20 cellular contexts compared by ENCODE assay signal in genomic region chr12:44717612-44718011, GRCh38.
DNase-seq lines count a peak whose midpoint lies in the region; ATAC-seq and TF ChIP-seq lines count a peak whose summit lies in the region.
"Had no signal": no experiment of that assay in that cellular context is flagged by ENCODE, and none has a peak within 500 bp of the region (broad histone marks: within the 10 kb centered on the region; RNA-seq: fewer than 3 reads in every experiment).

No MANE protein-coding gene starts in this region.

- peak overlapping the region; percentile 53 for H3K27ac ChIP-seq in neural progenitor cell

- no peak overlapping the region for H3K4me3 Mint-ChIP-seq in activated naive CD8-positive, alpha-beta T cell
- no peak overlapping the region for H3K4me3 Mint-ChIP-seq in activated naive CD8-positive, alpha-beta T cell treated with anti-CD3 and anti-CD28 coated beads, Interleukin-2, amount 50 U/mL, for 24 hours
- no peak overlapping the region for H3K4me3 Mint-ChIP-seq in neural progenitor cell
- H3K4me3 Mint-ChIP-seq in activated T-cell treated with anti-CD3 and anti-CD28 coated beads, Interleukin-2, amount 50 U/mL, for 4 hours, result no peak overlapping the region
- no peak overlapping the region for H3K4me3 Mint-ChIP-seq in activated CD4-positive, alpha-beta T cell treated with anti-CD3 and anti-CD28 coated beads, Interleukin-2, amount 10 ng/mL, durations not matched to agents 24 days and 14 days
- H3K4me3 Mint-ChIP-seq: CD4-positive, CD25-positive, alpha-beta regulatory T cell; IgD-negative memory B cell had no signal

- no peaks in the 10 kb centered on the region for H4K20me1 ChIP-seq in neural progenitor cell (ENCODE audit: low read depth)

- no peaks in the 10 kb centered on the region for H3K9me3 ChIP-seq in neural progenitor cell (ENCODE audit: low read depth)

- H3F3A ChIP-seq in neural progenitor cell (ENCODE audit: low read depth), result no peaks in the 10 kb centered on the region

- no peak overlapping the region for H2AFZ ChIP-seq in neural progenitor cell (replicated peaks)

- peaks cover 66% of the 10 kb centered on the region for H3K4me1 Mint-ChIP-seq in activated naive CD8-positive, alpha-beta T cell (ENCODE audit: low read depth)
- peaks cover 43% of the 10 kb centered on the region for H3K4me1 Mint-ChIP-seq in activated naive CD8-positive, alpha-beta T cell treated with anti-CD3 and anti-CD28 coated beads, Interleukin-2, amount 50 U/mL, for 24 hours
- peaks cover 29% of the 10 kb centered on the region for H3K4me1 Mint-ChIP-seq in neural progenitor cell
- H3K4me1 Mint-ChIP-seq in activated T-cell treated with anti-CD3 and anti-CD28 coated beads, Interleukin-2, amount 50 U/mL, for 4 hours (ENCODE audit: low read depth), result peaks cover 29% of the 10 kb centered on the region
- no peaks in the 10 kb centered on the region for H3K4me1 Mint-ChIP-seq in activated CD4-positive, alpha-beta T cell treated with anti-CD3 and anti-CD28 coated beads, Interleukin-2, amount 10 ng/mL, durations not matched to agents 24 days and 14 days
- H3K4me1 Mint-ChIP-seq: CD4-positive, CD25-positive, alpha-beta regulatory T cell had no signal

- TF ChIP-seq CTCF in neural progenitor cell (IDR thresholded peaks at IDR 0.05), result no peak

- peak overlapping the region; percentile 4 for H3K27ac Mint-ChIP-seq in activated naive CD8-positive, alpha-beta T cell
- no peak overlapping the region for H3K27ac Mint-ChIP-seq in activated naive CD8-positive, alpha-beta T cell treated with anti-CD3 and anti-CD28 coated beads, Interleukin-2, amount 50 U/mL, for 24 hours
- peak overlapping the region; percentile 43 for H3K27ac Mint-ChIP-seq in neural progenitor cell
- H3K27ac Mint-ChIP-seq in activated CD4-positive, alpha-beta T cell treated with anti-CD3 and anti-CD28 coated beads, Interleukin-2, amount 10 ng/mL, durations not matched to agents 24 days and 14 days, result no peak overlapping the region
- H3K27ac Mint-ChIP-seq: CD4-positive, CD25-positive, alpha-beta regulatory T cell; IgD-negative memory B cell had no signal

- no peaks in the 10 kb centered on the region for H3K9me3 Mint-ChIP-seq in activated naive CD8-positive, alpha-beta T cell (ENCODE audit: low read depth)
- H3K9me3 Mint-ChIP-seq in activated naive CD8-positive, alpha-beta T cell treated with anti-CD3 and anti-CD28 coated beads, Interleukin-2, amount 50 U/mL, for 24 hours, result no peaks in the 10 kb centered on the region
- no peaks in the 10 kb centered on the region for H3K9me3 Mint-ChIP-seq in neural progenitor cell
- H3K9me3 Mint-ChIP-seq in activated T-cell treated with anti-CD3 and anti-CD28 coated beads, Interleukin-2, amount 50 U/mL, for 4 hours, result no peaks in the 10 kb centered on the region
- H3K9me3 Mint-ChIP-seq in activated CD4-positive, alpha-beta T cell treated with anti-CD3 and anti-CD28 coated beads, Interleukin-2, amount 10 ng/mL, durations not matched to agents 24 days and 14 days, result no peaks in the 10 kb centered on the region

- H3K4me2 ChIP-seq in neural progenitor cell, result peak overlapping the region; percentile 25

- H3K4me3 ChIP-seq in neural progenitor cell, result no peak overlapping the region
- H3K4me3 ChIP-seq: GM12878 had no signal

- no peaks in the 10 kb centered on the region for H3K79me2 ChIP-seq in neural progenitor cell (ENCODE audit: low read depth)

- ATAC-seq in activated naive CD8-positive, alpha-beta T cell treated with anti-CD3 and anti-CD28 coated beads, Interleukin-2, amount 50 U/mL, for 24 hours, result no peak
- no peak for ATAC-seq in activated T-cell treated with anti-CD3 and anti-CD28 coated beads, Interleukin-2, amount 50 U/mL, for 4 hours
- ATAC-seq in HG02852 (IDR thresholded peaks at IDR 0.05; ENCODE audit: unreplicated experiment), result no peak
- ATAC-seq: GM12878, PC-3 had no signal

- H3K36me3 ChIP-seq in neural progenitor cell, result no peaks in the 10 kb centered on the region

- H3K9ac ChIP-seq in neural progenitor cell, result no peak overlapping the region

- peaks cover 6% of the 10 kb centered on the region for H3K36me3 Mint-ChIP-seq in activated naive CD8-positive, alpha-beta T cell
- peaks cover 5% of the 10 kb centered on the region for H3K36me3 Mint-ChIP-seq in activated naive CD8-positive, alpha-beta T cell treated with anti-CD3 and anti-CD28 coated beads, Interleukin-2, amount 50 U/mL, for 24 hours (ENCODE audit: low read depth)
- H3K36me3 Mint-ChIP-seq in neural progenitor cell, result peaks cover 9% of the 10 kb centered on the region
- H3K36me3 Mint-ChIP-seq in activated T-cell treated with anti-CD3 and anti-CD28 coated beads, Interleukin-2, amount 50 U/mL, for 4 hours (ENCODE audit: insufficient read depth), result peaks cover 4% of the 10 kb centered on the region
- H3K36me3 Mint-ChIP-seq in activated CD4-positive, alpha-beta T cell treated with anti-CD3 and anti-CD28 coated beads, Interleukin-2, amount 10 ng/mL, durations not matched to agents 24 days and 14 days (ENCODE audit: low read depth), result no peaks in the 10 kb centered on the region
- H3K36me3 Mint-ChIP-seq: CD4-positive, CD25-positive, alpha-beta regulatory T cell had no signal

- intact Hi-C loops in activated CD4-positive, alpha-beta T cell treated with anti-CD3 and anti-CD28 coated beads, Interleukin-2, amount 10 ng/mL, durations not matched to agents 24 days and 14 days (cut with micrococcal nuclease), result no loop called here

- H3K4me1 ChIP-seq in neural progenitor cell, result peaks cover 22% of the 10 kb centered on the region

- H3K27me3 ChIP-seq in neural progenitor cell, result no peaks in the 10 kb centered on the region

- H3K27me3 Mint-ChIP-seq in activated naive CD8-positive, alpha-beta T cell, result no peaks in the 10 kb centered on the region
- no peaks in the 10 kb centered on the region for H3K27me3 Mint-ChIP-seq in activated naive CD8-positive, alpha-beta T cell treated with anti-CD3 and anti-CD28 coated beads, Interleukin-2, amount 50 U/mL, for 24 hours
- no peaks in the 10 kb centered on the region for H3K27me3 Mint-ChIP-seq in neural progenitor cell (ENCODE audit: insufficient read depth, low read depth)
- H3K27me3 Mint-ChIP-seq in activated T-cell treated with anti-CD3 and anti-CD28 coated beads, Interleukin-2, amount 50 U/mL, for 4 hours (ENCODE audit: low read depth), result no peaks in the 10 kb centered on the region
- H3K27me3 Mint-ChIP-seq in activated CD4-positive, alpha-beta T cell treated with anti-CD3 and anti-CD28 coated beads, Interleukin-2, amount 10 ng/mL, durations not matched to agents 24 days and 14 days, result no peaks in the 10 kb centered on the region
- H3K27me3 Mint-ChIP-seq: CD4-positive, CD25-positive, alpha-beta regulatory T cell; IgD-negative memory B cell had no signal

- DNase-seq in activated naive CD8-positive, alpha-beta T cell treated with anti-CD3 and anti-CD28 coated beads, Interleukin-2, amount 50 U/mL, for 24 hours, result no peak
- peak; percentile 18 for DNase-seq in NCI-H446 treated with DMSO at 0.1 percent for 48 hours (lab: John Stamatoyannopoulos, UW)
- DNase-seq in cerebellum (ENCODE audit: low spot score), result peak; percentile 12
- DNase-seq in neural progenitor cell (ENCODE audit: low spot score), result peak; percentile 1
- no peak for DNase-seq in activated T-cell treated with anti-CD3 and anti-CD28 coated beads, Interleukin-2, amount 50 U/mL, for 4 hours
- no peak for DNase-seq in activated CD4-positive, alpha-beta T cell treated with anti-CD3 and anti-CD28 coated beads, Interleukin-2, amount 10 ng/mL, durations not matched to agents 24 days and 14 days
- DNase-seq: CD4-positive, CD25-positive, alpha-beta regulatory T cell; COR-L47; DMS79; HCEC 1CT; MV-4-11; NCI-H1417 treated with DMSO at 0.1 percent for 48 hours; NCI-H226; PC-3; Right ventricle myocardium superior; SW 1271 had no signal

Comparison
In these comparisons a context has a peak if more than half of its experiments do, and no peak if none do; other contexts are left out.
1. H3K27ac Mint-ChIP-seq: peak in activated naive CD8-positive, alpha-beta T cell (single experiment) and neural progenitor cell (single experiment); none in activated naive CD8-positive, alpha-beta T cell treated with anti-CD3 and anti-CD28 coated beads, Interleukin-2, amount 50 U/mL, for 24 hours (single experiment) and activated CD4-positive, alpha-beta T cell treated with anti-CD3 and anti-CD28 coated beads, Interleukin-2, amount 10 ng/mL, durations not matched to agents 24 days and 14 days (single experiment).
2. DNase-seq: peak in NCI-H446 treated with DMSO at 0.1 percent for 48 hours (single experiment), cerebellum (single experiment) and neural progenitor cell (single experiment); none in activated naive CD8-positive, alpha-beta T cell treated with anti-CD3 and anti-CD28 coated beads, Interleukin-2, amount 50 U/mL, for 24 hours (single experiment), activated T-cell treated with anti-CD3 and anti-CD28 coated beads, Interleukin-2, amount 50 U/mL, for 4 hours (single experiment) and activated CD4-positive, alpha-beta T cell treated with anti-CD3 and anti-CD28 coated beads, Interleukin-2, amount 10 ng/mL, durations not matched to agents 24 days and 14 days (single experiment).